In genomic region chr10:71638577-71639411, GRCh38 we compare ENCODE assay signal across 1 cellular context.
A peak's percentile ranks its signal among the peaks of the same experiment; 100 is the strongest.
TF ChIP-seq lines count a peak whose summit lies in the region.

No MANE protein-coding gene starts in this region.

TF ChIP-seq in K562, 482 proteins besides CTCF, POLR2A, EP300 and RAD21 (continued from another document and continues in another):
- TF ChIP-seq TSHZ1 (CRISPR knock-in tag; IDR thresholded peaks at IDR 0.05), result no peak
- no peak for TF ChIP-seq ILK (tag; IDR thresholded peaks at IDR 0.05; ENCODE audit: borderline replicate concordance, low read depth)
- TF ChIP-seq HDAC2 (IDR thresholded peaks at IDR 0.05), result peak; percentile 92
- TF ChIP-seq ZNF518B (CRISPR knock-in tag; IDR thresholded peaks at IDR 0.05), result no peak
- TF ChIP-seq ZNF224 (CRISPR knock-in tag; IDR thresholded peaks at IDR 0.05), result no peak
- peak in 1 of 2 experiments; percentile 29; a peak in 1 of 4 replicates for TF ChIP-seq ZNF639 (CRISPR knock-in tag; conservative IDR thresholded peaks at IDR 0.05 in 1 of 2, IDR thresholded peaks at IDR 0.05 in 1 of 2)
- peak; percentile 97 for TF ChIP-seq MTA3 (IDR thresholded peaks at IDR 0.05; ENCODE audit: borderline replicate concordance)
- TF ChIP-seq PHF21A (IDR thresholded peaks at IDR 0.05; ENCODE audit: borderline replicate concordance, low read depth), result peak; percentile 94
- peak; percentile 72; the same call in 1 of the 2 replicates for TF ChIP-seq TOE1 (IDR thresholded peaks at IDR 0.05; ENCODE audit: borderline replicate concordance)
- no peak for TF ChIP-seq TOE1 (CRISPR knock-in tag; IDR thresholded peaks at IDR 0.05; ENCODE audit: borderline replicate concordance, low read depth)
- no peak for TF ChIP-seq ZNF707 (CRISPR knock-in tag; conservative IDR thresholded peaks at IDR 0.05)
- no peak for TF ChIP-seq ZNF23 (CRISPR knock-in tag; IDR thresholded peaks at IDR 0.05)
- TF ChIP-seq ZNF512 (tag; IDR thresholded peaks at IDR 0.05), result no peak
- TF ChIP-seq ESRRA (IDR thresholded peaks at IDR 0.05; ENCODE audit: borderline replicate concordance, low read depth), result 0 out of 2 replicates have a peak, but pooled peaks have one; percentile 32
- no peak for TF ChIP-seq SP1 (CRISPR knock-in tag; IDR thresholded peaks at IDR 0.05)
- TF ChIP-seq ZNF140 (CRISPR knock-in tag; IDR thresholded peaks at IDR 0.05), result no peak
- peak; percentile 76 for TF ChIP-seq CREB1 (IDR thresholded peaks at IDR 0.05)
- TF ChIP-seq CREB1 (CRISPR knock-in tag; IDR thresholded peaks at IDR 0.05), result no peak
- peak; percentile 94 for TF ChIP-seq SMARCA4 (IDR thresholded peaks at IDR 0.05)
- TF ChIP-seq BDP1 (IDR thresholded peaks at IDR 0.05; ENCODE audit: insufficient read depth, insufficient read length), result no peak
- TF ChIP-seq KLF10 (CRISPR knock-in tag; IDR thresholded peaks at IDR 0.05), result no peak
- TF ChIP-seq JUND (IDR thresholded peaks at IDR 0.05; ENCODE audit: borderline replicate concordance, low read depth, low read length), result peak; percentile 83
- TF ChIP-seq JUND (tag; IDR thresholded peaks at IDR 0.05; ENCODE audit: borderline replicate concordance, low read depth, low read length), result peak; percentile 82; the same call in 2 of the 3 replicates
- peak; percentile 73 for TF ChIP-seq RB1 (IDR thresholded peaks at IDR 0.05; ENCODE audit: low read depth)
- no peak for TF ChIP-seq CHAMP1 (IDR thresholded peaks at IDR 0.05)
- TF ChIP-seq PCBP2 (IDR thresholded peaks at IDR 0.05; ENCODE audit: low read depth, low read length, poor library complexity, severe bottlenecking), result no peak
- TF ChIP-seq ZNF384 (IDR thresholded peaks at IDR 0.05; ENCODE audit: low read depth, low read length), result no peak
- TF ChIP-seq TFAP4 (CRISPR knock-in tag; IDR thresholded peaks at IDR 0.05; ENCODE audit: borderline replicate concordance), result peak; percentile 97
- peak; percentile 87; the same call in 1 of the 2 replicates for TF ChIP-seq ARID3A (IDR thresholded peaks at IDR 0.05; ENCODE audit: borderline replicate concordance, low read depth, low read length)
- no peak for TF ChIP-seq ILF3 (IDR thresholded peaks at IDR 0.05; ENCODE audit: borderline replicate concordance)
- no peak for TF ChIP-seq RBM34 (IDR thresholded peaks at IDR 0.05; ENCODE audit: borderline replicate concordance, insufficient read depth, low read length)
- TF ChIP-seq NFE2 (IDR thresholded peaks at IDR 0.05; ENCODE audit: low read depth), result 0 out of 2 replicates have a peak, but pooled peaks have one; percentile 12
- peak in 1 of 2 experiments; percentile 88; a peak in 2 of 4 replicates for TF ChIP-seq ZMIZ1 (IDR thresholded peaks at IDR 0.05; ENCODE audit: low read depth in 2 of 2, low read length in 2 of 2)
- TF ChIP-seq ARNT (IDR thresholded peaks at IDR 0.05), result peak; percentile 85 to 93; a peak in 3 of 4 replicates
- TF ChIP-seq HMG20A (CRISPR knock-in tag; conservative IDR thresholded peaks at IDR 0.05), result no peak
- no peak for TF ChIP-seq E2F1 (CRISPR knock-in tag; IDR thresholded peaks at IDR 0.05)
- TF ChIP-seq ZNF143 (CRISPR knock-in tag; IDR thresholded peaks at IDR 0.05), result no peak
- no peak for TF ChIP-seq KLF6 (CRISPR knock-in tag; IDR thresholded peaks at IDR 0.05; ENCODE audit: borderline replicate concordance)
- no peak for TF ChIP-seq ZNF76 (CRISPR knock-in tag; IDR thresholded peaks at IDR 0.05; ENCODE audit: borderline replicate concordance)
- no peak for TF ChIP-seq ID3 (CRISPR knock-in tag; IDR thresholded peaks at IDR 0.05)
- TF ChIP-seq ID3 (tag; IDR thresholded peaks at IDR 0.05), result peak; percentile 77; the same call in 1 of the 2 replicates
